In genomic region chr5:1062761-1063568, GRCh38 we compare ENCODE assay signal across 21 cellular contexts. TPM values are rescaled to one million over a fixed set of nuclear protein-coding genes. Genes with fewer than 3 reads are reported as not detected.
"Had no signal": no experiment of that assay in that cellular context is flagged by ENCODE, and none has a peak within 500 bp of the region (broad histone marks: within the 10 kb centered on the region; RNA-seq: fewer than 3 reads in every experiment).

No MANE protein-coding gene starts in this region.

- H3K36me3 ChIP-seq: gastrocnemius medialis, ovary had no signal

- DNase-seq: effector memory CD4-positive, alpha-beta T cell; gastrocnemius medialis; islet precursor cell; mammary epithelial cell; naive thymus-derived CD4-positive, alpha-beta T cell; spleen; stimulated activated CD4-positive, alpha-beta T cell treated with anti-CD3 and anti-CD28 coated beads, Interleukin-15, amount 100 ng/mL, for 24 hours; stimulated activated CD4-positive, alpha-beta T cell treated with anti-CD3 and anti-CD28 coated beads, Interleukin-1b, Interleukin-23, amount 100 ng/mL, for 48 hours; stimulated activated CD4-positive, alpha-beta T cell treated with anti-CD3 and anti-CD28 coated beads, Interleukin-4, amount 100 ng/mL, for 24 hours; stimulated activated naive B cell treated with anti-CD40 and anti-IgM and Interleukin-4, amounts not matched to agents 10 μg/mL and 1 μg/mL and 100 μg/mL, for 72 hours; stimulated activated naive CD8-positive, alpha-beta T cell treated with anti-CD3 and anti-CD28 coated beads, Interleukin-15, amount 100 ng/mL, for 72 hours; testis; upper lobe of right lung had no signal

- ATAC-seq: esophagus mucosa; gastrocnemius medialis; naive thymus-derived CD4-positive, alpha-beta T cell; sciatic nerve; stimulated activated naive B cell treated with anti-CD40 and anti-IgM and Interleukin-4, amounts not matched to agents 10 μg/mL and 1 μg/mL and 100 μg/mL, for 72 hours; upper lobe of right lung had no signal

- H3K4me3 ChIP-seq: gastrocnemius medialis, ovary, spleen, testis, tibial nerve, upper lobe of right lung, vagina had no signal

- H3K27ac ChIP-seq: gastrocnemius medialis, ovary, spleen, testis, tibial nerve, upper lobe of right lung, vagina had no signal

- H3K9me3 ChIP-seq: gastrocnemius medialis, ovary, spleen, testis, tibial nerve, upper lobe of right lung, vagina had no signal

- H3K27ac Mint-ChIP-seq: stimulated activated naive B cell treated with anti-CD40 and anti-IgM and Interleukin-4, amounts not matched to agents 10 μg/mL and 1 μg/mL and 100 μg/mL, for 72 hours; stimulated activated naive CD8-positive, alpha-beta T cell treated with anti-CD3 and anti-CD28 coated beads, Interleukin-15, amount 100 ng/mL, for 72 hours had no signal

- H3K9me3 Mint-ChIP-seq: naive thymus-derived CD4-positive, alpha-beta T cell; neural crest cell; stimulated activated naive B cell treated with anti-CD40 and anti-IgM and Interleukin-4, amounts not matched to agents 10 μg/mL and 1 μg/mL and 100 μg/mL, for 72 hours; stimulated activated naive CD8-positive, alpha-beta T cell treated with anti-CD3 and anti-CD28 coated beads, Interleukin-15, amount 100 ng/mL, for 72 hours had no signal

- H3K27me3 ChIP-seq: gastrocnemius medialis, ovary, spleen, testis, tibial nerve, upper lobe of right lung, vagina had no signal

- H3K27me3 Mint-ChIP-seq: naive thymus-derived CD4-positive, alpha-beta T cell; stimulated activated naive B cell treated with anti-CD40 and anti-IgM and Interleukin-4, amounts not matched to agents 10 μg/mL and 1 μg/mL and 100 μg/mL, for 72 hours; stimulated activated naive CD8-positive, alpha-beta T cell treated with anti-CD3 and anti-CD28 coated beads, Interleukin-15, amount 100 ng/mL, for 72 hours had no signal

- H3K4me1 Mint-ChIP-seq: stimulated activated naive B cell treated with anti-CD40 and anti-IgM and Interleukin-4, amounts not matched to agents 10 μg/mL and 1 μg/mL and 100 μg/mL, for 72 hours; stimulated activated naive CD8-positive, alpha-beta T cell treated with anti-CD3 and anti-CD28 coated beads, Interleukin-15, amount 100 ng/mL, for 72 hours had no signal

- H3K4me1 ChIP-seq: gastrocnemius medialis, testis, tibial nerve, upper lobe of right lung, vagina had no signal

- H3K4me3 Mint-ChIP-seq: naive thymus-derived CD4-positive, alpha-beta T cell; neural crest cell; stimulated activated naive B cell treated with anti-CD40 and anti-IgM and Interleukin-4, amounts not matched to agents 10 μg/mL and 1 μg/mL and 100 μg/mL, for 72 hours; stimulated activated naive CD8-positive, alpha-beta T cell treated with anti-CD3 and anti-CD28 coated beads, Interleukin-15, amount 100 ng/mL, for 72 hours had no signal

RNA-seq across cellular contexts. Expression of gene NKD2, which starts 54.4 kb away (rescaled TPM):
- total RNA-seq: gastrocnemius medialis, mononuclear cell had no signal
- polyA plus RNA-seq: fibroblast of lung; naive thymus-derived CD4-positive, alpha-beta T cell had no signal
